9 cellular contexts compared by ENCODE assay signal in genomic region chr2:206642075-206643025, GRCh38. TPM values are rescaled to one million over a fixed set of nuclear protein-coding genes. Genes with fewer than 3 reads are reported as not detected.
DNase-seq lines count a peak whose midpoint lies in the region; ATAC-seq, FAIRE-seq and TF ChIP-seq lines count a peak whose summit lies in the region.
"Had no signal": no experiment of that assay in that cellular context is flagged by ENCODE, and none has a peak within 500 bp of the region (broad histone marks: within the 10 kb centered on the region; RNA-seq: fewer than 3 reads in every experiment).

FAM237A (plus strand) TSS chr2:206642487; CDS start chr2:206644237, 1,750 bp downstream.

- H3K9me3 Mint-ChIP-seq in activated CD4-positive, alpha-beta memory T cell treated with anti-CD3 and anti-CD28 coated beads for 36 hours = no peaks in the 10 kb centered on the region

- H3K27me3 ChIP-seq in right cardiac atrium (ENCODE audit: control insufficient read depth, insufficient read depth) = peaks cover 2% of the 10 kb centered on the region
- peaks cover 0 to 19% of the 10 kb centered on the region in 2 donors for H3K27me3 ChIP-seq in small intestine (ENCODE audit: control insufficient read depth in 2 of 2, insufficient read depth in 2 of 2, low read length in 2 of 2)

- H3K4me3 ChIP-seq in HEK293 (ENCODE audit: low read depth, low read length) = no peak within 1 kb of the TSS
- H3K4me3 ChIP-seq in right cardiac atrium (ENCODE audit: low read length) = no peak within 1 kb of the TSS
- H3K4me3 ChIP-seq in small intestine (ENCODE audit: low read depth in 1 of 2, low read length in 2 of 2) = no peak within 1 kb of the TSS

- whole genome bisulfite sequencing in right cardiac atrium = 5% methylated on average over 56 of the region's 56 CpGs
- 10 to 27% (median 24%) methylated on average over 56 of the region's 56 CpGs for WGBS in small intestine, 3 donors

- no peak within 1 kb of the TSS for H3K4me3 Mint-ChIP-seq in activated CD4-positive, alpha-beta memory T cell treated with anti-CD3 and anti-CD28 coated beads for 36 hours

- no peak within 1 kb of the TSS for H3K27ac Mint-ChIP-seq in activated CD4-positive, alpha-beta memory T cell treated with anti-CD3 and anti-CD28 coated beads for 36 hours

- H3K36me3 Mint-ChIP-seq in activated CD4-positive, alpha-beta memory T cell treated with anti-CD3 and anti-CD28 coated beads for 36 hours = no peaks in the 10 kb centered on the region

- DNase-seq in AG20443 (ENCODE audit: low spot score) = peak; percentile 80
- peak; percentile 29 for DNase-seq in activated CD4-positive, alpha-beta memory T cell treated with anti-CD3 and anti-CD28 coated beads for 36 hours
- peak; percentile 26 to 61 (median 39) for DNase-seq in right cardiac atrium
- peak; percentile 2 for DNase-seq in small intestine
- DNase-seq in NCI-H146 (lab: John Stamatoyannopoulos, UW) = no peak
- DNase-seq in NCI-H748 (lab: John Stamatoyannopoulos, UW; ENCODE audit: unreplicated experiment) = no peak

- H3K4me1 ChIP-seq in HEK293 (ENCODE audit: control insufficient read depth, insufficient read depth, low read length) = no peaks in the 10 kb centered on the region
- H3K4me1 ChIP-seq in right cardiac atrium (ENCODE audit: control insufficient read depth, insufficient read depth, low read length) = no peaks in the 10 kb centered on the region
- no peaks in the 10 kb centered on the region for H3K4me1 ChIP-seq in small intestine (ENCODE audit: control insufficient read depth in 2 of 2, insufficient read depth in 1 of 2, low read depth in 1 of 2, low read length in 1 of 2)

- intact Hi-C loops in activated CD4-positive, alpha-beta memory T cell treated with anti-CD3 and anti-CD28 coated beads for 36 hours (cut with micrococcal nuclease) = no loop called here
- intact Hi-C loops in right cardiac atrium (cut with DNase I) = no loop called here

- H3K36me3 ChIP-seq in HEK293 (ENCODE audit: control insufficient read depth in 2 of 2, insufficient read depth in 1 of 2, low read length in 2 of 2) = no peaks in the 10 kb centered on the region
- H3K36me3 ChIP-seq in small intestine (ENCODE audit: control insufficient read depth in 2 of 2, insufficient read depth in 2 of 2, low read length in 2 of 2) = no peaks in the 10 kb centered on the region

- POLR2A ChIA-PET in HEK293 (lab: Yijun Ruan, JAX) = no interaction called here
- POLR2A ChIA-PET in activated CD4-positive, alpha-beta memory T cell treated with anti-CD3 and anti-CD28 coated beads for 36 hours (lab: Charles Lee) = no interaction called here

- ATAC-seq in right cardiac atrium (peak; percentile 51 to 62), HG02610 (IDR thresholded peaks at IDR 0.05; ENCODE audit: unreplicated experiment) (no peak)

- FAIRE-seq in small intestine (lab: Jason Lieb, UNC) = no peak
- FAIRE-seq: colon had no signal

- H3K27ac ChIP-seq in HEK293 (ENCODE audit: extremely low read depth, low read depth, low read length) = no peak within 1 kb of the TSS
- no peak within 1 kb of the TSS for H3K27ac ChIP-seq in right cardiac atrium (ENCODE audit: low read length)
- no peak within 1 kb of the TSS for H3K27ac ChIP-seq in small intestine (ENCODE audit: low read depth in 1 of 2, low read length in 1 of 2)

- H3K27me3 Mint-ChIP-seq in activated CD4-positive, alpha-beta memory T cell treated with anti-CD3 and anti-CD28 coated beads for 36 hours = peaks cover 18% of the 10 kb centered on the region

- H3K4me1 Mint-ChIP-seq in activated CD4-positive, alpha-beta memory T cell treated with anti-CD3 and anti-CD28 coated beads for 36 hours (ENCODE audit: low read depth) = no peaks in the 10 kb centered on the region

- no peak for TF ChIP-seq CTCF in HEK293 (tag by site-specific recombination; IDR thresholded peaks at IDR 0.05)

- CTCF ChIA-PET in HEK293 (lab: Yijun Ruan, JAX) = interaction anchor here (1.3 kb wide), 1 partner anchor 140 kb away, joined by 4 read pairs; no protein-coding TSS in a partner anchor
- CTCF ChIA-PET in activated CD4-positive, alpha-beta memory T cell treated with anti-CD3 and anti-CD28 coated beads for 36 hours (lab: Charles Lee) = no interaction called here

- no peaks in the 10 kb centered on the region for H3K9me3 ChIP-seq in HEK293 (ENCODE audit: control insufficient read depth, insufficient read depth, low read depth, low read length)
- H3K9me3 ChIP-seq in right cardiac atrium (ENCODE audit: control insufficient read depth, low read length) = no peaks in the 10 kb centered on the region
- H3K9me3 ChIP-seq in small intestine (ENCODE audit: control insufficient read depth, low read depth) = no peaks in the 10 kb centered on the region

TF ChIP-seq in HEK293, 187 proteins besides CTCF, POLR2A, EP300 and RAD21:
- TF ChIP-seq, protein P1, sequence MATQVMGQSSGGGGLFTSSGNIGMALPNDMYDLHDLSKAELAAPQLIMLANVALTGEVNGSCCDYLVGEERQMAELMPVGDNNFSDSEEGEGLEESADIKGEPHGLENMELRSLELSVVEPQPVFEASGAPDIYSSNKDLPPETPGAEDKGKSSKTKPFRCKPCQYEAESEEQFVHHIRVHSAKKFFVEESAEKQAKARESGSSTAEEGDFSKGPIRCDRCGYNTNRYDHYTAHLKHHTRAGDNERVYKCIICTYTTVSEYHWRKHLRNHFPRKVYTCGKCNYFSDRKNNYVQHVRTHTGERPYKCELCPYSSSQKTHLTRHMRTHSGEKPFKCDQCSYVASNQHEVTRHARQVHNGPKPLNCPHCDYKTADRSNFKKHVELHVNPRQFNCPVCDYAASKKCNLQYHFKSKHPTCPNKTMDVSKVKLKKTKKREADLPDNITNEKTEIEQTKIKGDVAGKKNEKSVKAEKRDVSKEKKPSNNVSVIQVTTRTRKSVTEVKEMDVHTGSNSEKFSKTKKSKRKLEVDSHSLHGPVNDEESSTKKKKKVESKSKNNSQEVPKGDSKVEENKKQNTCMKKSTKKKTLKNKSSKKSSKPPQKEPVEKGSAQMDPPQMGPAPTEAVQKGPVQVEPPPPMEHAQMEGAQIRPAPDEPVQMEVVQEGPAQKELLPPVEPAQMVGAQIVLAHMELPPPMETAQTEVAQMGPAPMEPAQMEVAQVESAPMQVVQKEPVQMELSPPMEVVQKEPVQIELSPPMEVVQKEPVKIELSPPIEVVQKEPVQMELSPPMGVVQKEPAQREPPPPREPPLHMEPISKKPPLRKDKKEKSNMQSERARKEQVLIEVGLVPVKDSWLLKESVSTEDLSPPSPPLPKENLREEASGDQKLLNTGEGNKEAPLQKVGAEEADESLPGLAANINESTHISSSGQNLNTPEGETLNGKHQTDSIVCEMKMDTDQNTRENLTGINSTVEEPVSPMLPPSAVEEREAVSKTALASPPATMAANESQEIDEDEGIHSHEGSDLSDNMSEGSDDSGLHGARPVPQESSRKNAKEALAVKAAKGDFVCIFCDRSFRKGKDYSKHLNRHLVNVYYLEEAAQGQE (tag by site-specific recombination; IDR thresholded peaks at IDR 0.05) = peak; percentile 92
- TF ChIP-seq, protein P2, sequence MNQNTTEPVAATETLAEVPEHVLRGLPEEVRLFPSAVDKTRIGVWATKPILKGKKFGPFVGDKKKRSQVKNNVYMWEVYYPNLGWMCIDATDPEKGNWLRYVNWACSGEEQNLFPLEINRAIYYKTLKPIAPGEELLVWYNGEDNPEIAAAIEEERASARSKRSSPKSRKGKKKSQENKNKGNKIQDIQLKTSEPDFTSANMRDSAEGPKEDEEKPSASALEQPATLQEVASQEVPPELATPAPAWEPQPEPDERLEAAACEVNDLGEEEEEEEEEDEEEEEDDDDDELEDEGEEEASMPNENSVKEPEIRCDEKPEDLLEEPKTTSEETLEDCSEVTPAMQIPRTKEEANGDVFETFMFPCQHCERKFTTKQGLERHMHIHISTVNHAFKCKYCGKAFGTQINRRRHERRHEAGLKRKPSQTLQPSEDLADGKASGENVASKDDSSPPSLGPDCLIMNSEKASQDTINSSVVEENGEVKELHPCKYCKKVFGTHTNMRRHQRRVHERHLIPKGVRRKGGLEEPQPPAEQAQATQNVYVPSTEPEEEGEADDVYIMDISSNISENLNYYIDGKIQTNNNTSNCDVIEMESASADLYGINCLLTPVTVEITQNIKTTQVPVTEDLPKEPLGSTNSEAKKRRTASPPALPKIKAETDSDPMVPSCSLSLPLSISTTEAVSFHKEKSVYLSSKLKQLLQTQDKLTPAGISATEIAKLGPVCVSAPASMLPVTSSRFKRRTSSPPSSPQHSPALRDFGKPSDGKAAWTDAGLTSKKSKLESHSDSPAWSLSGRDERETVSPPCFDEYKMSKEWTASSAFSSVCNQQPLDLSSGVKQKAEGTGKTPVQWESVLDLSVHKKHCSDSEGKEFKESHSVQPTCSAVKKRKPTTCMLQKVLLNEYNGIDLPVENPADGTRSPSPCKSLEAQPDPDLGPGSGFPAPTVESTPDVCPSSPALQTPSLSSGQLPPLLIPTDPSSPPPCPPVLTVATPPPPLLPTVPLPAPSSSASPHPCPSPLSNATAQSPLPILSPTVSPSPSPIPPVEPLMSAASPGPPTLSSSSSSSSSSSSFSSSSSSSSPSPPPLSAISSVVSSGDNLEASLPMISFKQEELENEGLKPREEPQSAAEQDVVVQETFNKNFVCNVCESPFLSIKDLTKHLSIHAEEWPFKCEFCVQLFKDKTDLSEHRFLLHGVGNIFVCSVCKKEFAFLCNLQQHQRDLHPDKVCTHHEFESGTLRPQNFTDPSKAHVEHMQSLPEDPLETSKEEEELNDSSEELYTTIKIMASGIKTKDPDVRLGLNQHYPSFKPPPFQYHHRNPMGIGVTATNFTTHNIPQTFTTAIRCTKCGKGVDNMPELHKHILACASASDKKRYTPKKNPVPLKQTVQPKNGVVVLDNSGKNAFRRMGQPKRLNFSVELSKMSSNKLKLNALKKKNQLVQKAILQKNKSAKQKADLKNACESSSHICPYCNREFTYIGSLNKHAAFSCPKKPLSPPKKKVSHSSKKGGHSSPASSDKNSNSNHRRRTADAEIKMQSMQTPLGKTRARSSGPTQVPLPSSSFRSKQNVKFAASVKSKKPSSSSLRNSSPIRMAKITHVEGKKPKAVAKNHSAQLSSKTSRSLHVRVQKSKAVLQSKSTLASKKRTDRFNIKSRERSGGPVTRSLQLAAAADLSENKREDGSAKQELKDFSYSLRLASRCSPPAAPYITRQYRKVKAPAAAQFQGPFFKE (tag by site-specific recombination; IDR thresholded peaks at IDR 0.05; ENCODE audit: borderline replicate concordance) = no peak
TF ChIP-seq in HEK293: peak in this region for 1.

RNA-seq across cellular contexts. Expression of gene FAM237A, which starts in this region (rescaled TPM):
- not detected for total RNA-seq in activated CD4-positive, alpha-beta memory T cell treated with anti-CD3 and anti-CD28 coated beads for 36 hours
- 1 to 10 TPM in 1 of 4 donors, under 1 TPM in 1, not detected in 2; 0.60 to 3.7 TPM for total RNA-seq in right cardiac atrium
- not detected for polyA plus RNA-seq in right cardiac atrium
- polyA plus RNA-seq in small intestine = not detected

Comparison
In these comparisons a context has a peak if more than half of its experiments do, and no peak if none do; other contexts are left out.
1. Peak in DNase-seq in activated CD4-positive, alpha-beta memory T cell treated with anti-CD3 and anti-CD28 coated beads for 36 hours; RNA of the gene not detected or under 1 TPM.
2. Peak in DNase-seq in small intestine; RNA of the gene not detected or under 1 TPM.
3. DNase-seq: peak in AG20443 (single experiment) and right cardiac atrium (3 of 3); none in NCI-H146 (single experiment) and NCI-H748 (single experiment).